ENCODE assay signal across 18 cellular contexts in the genomic region with DNA sequence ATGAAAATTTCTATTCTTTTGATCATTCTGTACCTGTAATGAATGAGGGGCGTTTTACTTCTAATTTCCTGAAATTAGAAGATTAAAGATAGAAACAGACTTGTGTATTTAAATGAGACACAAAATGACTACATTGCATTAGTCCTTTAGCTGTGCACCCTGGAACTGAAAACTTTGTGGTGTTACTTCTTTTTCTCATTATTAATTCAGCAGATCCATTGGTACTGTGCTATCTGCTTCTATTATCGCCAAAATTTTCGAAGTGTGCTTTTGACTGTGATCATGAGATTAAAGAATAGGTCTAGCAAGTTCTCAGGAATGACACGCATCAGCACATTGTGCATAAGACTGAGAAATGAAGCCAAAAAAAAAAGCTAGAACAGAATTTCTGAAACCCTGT.
A peak's percentile ranks its signal among the peaks of the same experiment; 100 is the strongest.
DNase-seq lines count a peak whose midpoint lies in the region; ATAC-seq, FAIRE-seq and TF ChIP-seq lines count a peak whose summit lies in the region.
"Had no signal": no experiment of that assay in that cellular context is flagged by ENCODE, and none has a peak within 500 bp of the region (broad histone marks: within the 10 kb centered on the region; RNA-seq: fewer than 3 reads in every experiment).

No MANE protein-coding gene starts in this region.

- H3K4me3 Mint-ChIP-seq in activated CD4-positive, alpha-beta memory T cell treated with anti-CD3 and anti-CD28 coated beads for 36 hours, result no peak overlapping the region
- no peak overlapping the region for H3K4me3 Mint-ChIP-seq in natural killer cell treated with Interleukin-12 subunit alpha and Interleukin-12 subunit beta and Interleukin-15 and Interleukin-18, amount 100 ng/mL, for 72 hours
- H3K4me3 Mint-ChIP-seq: B cell; CD4-positive, alpha-beta memory T cell; IgD-negative memory B cell had no signal

- TF ChIP-seq CTCF in GM12865 (IDR thresholded peaks at IDR 0.05; ENCODE audit: insufficient read depth, low read depth, low read length, missing control alignments) (no peak), GM12878 (IDR thresholded peaks at IDR 0.05 in 2 of 3, conservative IDR thresholded peaks at IDR 0.05 in 1 of 3; ENCODE audit: control insufficient read depth in 2 of 3, extremely low read depth in 1 of 3, insufficient read depth in 1 of 3, low read depth in 3 of 3, low read length in 3 of 3) (no peak)

- H3K79me2 ChIP-seq in GM12878 (ENCODE audit: control insufficient read depth, insufficient read depth, low read length), result no peaks in the 10 kb centered on the region

- no peaks in the 10 kb centered on the region for H3K36me3 ChIP-seq in GM12878 (ENCODE audit: control insufficient read depth in 2 of 2, insufficient read depth in 2 of 2, low read length in 1 of 2)

- H3K9me3 Mint-ChIP-seq in activated CD4-positive, alpha-beta memory T cell treated with anti-CD3 and anti-CD28 coated beads for 36 hours, result peaks cover 20% of the 10 kb centered on the region
- H3K9me3 Mint-ChIP-seq in natural killer cell treated with Interleukin-12 subunit alpha and Interleukin-12 subunit beta and Interleukin-15 and Interleukin-18, amount 100 ng/mL, for 72 hours, result peaks cover 8% of the 10 kb centered on the region

- WGBS in GM12878 (ENCODE audit: insufficient coverage, insufficient replicate concordance, low lambda C conversion rate, missing lambda C conversion rate), result 15% methylated on average over 4 of the region's 4 CpGs

- H3K4me1 ChIP-seq in GM12878 (ENCODE audit: control insufficient read depth, insufficient read depth, low read length), result no peaks in the 10 kb centered on the region

- RAD21 ChIA-PET in GM12878 (lab: Charles Lee; ENCODE audit: unreplicated experiment), result no interaction called here

- in situ Hi-C loops in GM12878 (cut with MboI), result no loop called here

- H2AFZ ChIP-seq in GM12878 (ENCODE audit: control insufficient read depth, low read depth, low read length), result no peak overlapping the region
- H2AFZ ChIP-seq: GM23248 had no signal

- no peak for TF ChIP-seq RAD21 in GM12878 (IDR thresholded peaks at IDR 0.05; ENCODE audit: insufficient read depth, low read depth, low read length)

- H3K4me1 Mint-ChIP-seq in activated CD4-positive, alpha-beta memory T cell treated with anti-CD3 and anti-CD28 coated beads for 36 hours (ENCODE audit: low read depth), result no peaks in the 10 kb centered on the region
- no peaks in the 10 kb centered on the region for H3K4me1 Mint-ChIP-seq in natural killer cell treated with Interleukin-12 subunit alpha and Interleukin-12 subunit beta and Interleukin-15 and Interleukin-18, amount 100 ng/mL, for 72 hours (ENCODE audit: low read depth in 2 of 2)
- H3K4me1 Mint-ChIP-seq: B cell; CD4-positive, alpha-beta memory T cell; IgD-negative memory B cell had no signal

- POLR2A ChIA-PET in GM12878 (lab: Charles Lee), result no interaction called here
- POLR2A ChIA-PET in activated CD4-positive, alpha-beta memory T cell treated with anti-CD3 and anti-CD28 coated beads for 36 hours (lab: Charles Lee), result no interaction called here

- ATAC-seq in GM18870 (IDR thresholded peaks at IDR 0.05; ENCODE audit: unreplicated experiment), result peak; percentile 73
- peak; percentile 63 for ATAC-seq in HG03025 (IDR thresholded peaks at IDR 0.05; ENCODE audit: low FRiP score, unreplicated experiment)
- 0 out of 3 replicates have a peak, but pooled peaks have one; percentile 19 for ATAC-seq in GM12878
- ATAC-seq in HG02623 (IDR thresholded peaks at IDR 0.05; ENCODE audit: unreplicated experiment), result no peak
- no peak for ATAC-seq in natural killer cell treated with Interleukin-12 subunit alpha and Interleukin-12 subunit beta and Interleukin-15 and Interleukin-18, amount 100 ng/mL, for 72 hours
- ATAC-seq: HCT116 had no signal

- no peaks in the 10 kb centered on the region for H3K27me3 Mint-ChIP-seq in activated CD4-positive, alpha-beta memory T cell treated with anti-CD3 and anti-CD28 coated beads for 36 hours
- no peaks in the 10 kb centered on the region for H3K27me3 Mint-ChIP-seq in natural killer cell treated with Interleukin-12 subunit alpha and Interleukin-12 subunit beta and Interleukin-15 and Interleukin-18, amount 100 ng/mL, for 72 hours
- H3K27me3 Mint-ChIP-seq: B cell; CD4-positive, alpha-beta memory T cell; IgD-negative memory B cell had no signal

- CTCF ChIA-PET in GM12878 (lab: Yijun Ruan, JAX), result no interaction called here
- CTCF ChIA-PET in activated CD4-positive, alpha-beta memory T cell treated with anti-CD3 and anti-CD28 coated beads for 36 hours (lab: Charles Lee), result no interaction called here

- no peak overlapping the region for H3K27ac Mint-ChIP-seq in activated CD4-positive, alpha-beta memory T cell treated with anti-CD3 and anti-CD28 coated beads for 36 hours
- no peak overlapping the region for H3K27ac Mint-ChIP-seq in natural killer cell treated with Interleukin-12 subunit alpha and Interleukin-12 subunit beta and Interleukin-15 and Interleukin-18, amount 100 ng/mL, for 72 hours
- H3K27ac Mint-ChIP-seq: B cell; CD4-positive, alpha-beta memory T cell; IgD-negative memory B cell had no signal

- no peaks in the 10 kb centered on the region for H4K20me1 ChIP-seq in GM12878 (ENCODE audit: control insufficient read depth, insufficient read depth)

- no TSS peak for BruUV-seq in GM12878 (replicated peaks; lab: Mats Ljungman, UMichigan)

- TF ChIP-seq EP300 in GM12878 (IDR thresholded peaks at IDR 0.05; ENCODE audit: borderline replicate concordance in 1 of 2, control insufficient read depth in 1 of 2, low read depth in 2 of 2, low read length in 2 of 2), result no peak

- intact Hi-C loops in GM12878 (cut with micrococcal nuclease; ENCODE audit: unreplicated experiment), result no loop called here
- intact Hi-C loops in activated CD4-positive, alpha-beta memory T cell treated with anti-CD3 and anti-CD28 coated beads for 36 hours (cut with micrococcal nuclease), result no loop called here

- no peak overlapping the region for H3K4me2 ChIP-seq in GM12878 (ENCODE audit: control insufficient read depth, insufficient read depth)

- SMC1A ChIA-PET in GM12878 (lab: Charles Lee; ENCODE audit: uncharacterized antibody, unreplicated experiment), result interaction anchor here (0.7 to 1.1 kb wide), 2 partner anchors 20 to 306 kb away, joined by 3 to 4 read pairs; no protein-coding TSS in a partner anchor

- H3K27me3 ChIP-seq in GM12878 (replicated peaks in 1 of 2; ENCODE audit: control insufficient read depth in 2 of 2, insufficient read depth in 2 of 2, low read length in 1 of 2), result no peaks in the 10 kb centered on the region

- H3K4me3 ChIP-seq in GM12865 (ENCODE audit: low read depth, low read length) (no peak overlapping the region), GM12878 (no peak overlapping the region)
- H3K4me3 ChIP-seq: GM23248 had no signal

- TF ChIP-seq POLR2A in GM12878 (IDR thresholded peaks at IDR 0.05; ENCODE audit: low read depth, low read length), result no peak

- no peak overlapping the region for H3K9ac ChIP-seq in GM12878 (ENCODE audit: control insufficient read depth, insufficient read depth, low read length)
- H3K9ac ChIP-seq: GM23248 had no signal

- peak; percentile 11 for DNase-seq in GM12865 (ENCODE audit: low read depth)
- no peak for DNase-seq in GM12878 (ENCODE audit: low read depth, low spot score)
- DNase-seq in activated CD4-positive, alpha-beta memory T cell treated with anti-CD3 and anti-CD28 coated beads for 36 hours, result no peak
- no peak for DNase-seq in natural killer cell treated with Interleukin-12 subunit alpha and Interleukin-12 subunit beta and Interleukin-15 and Interleukin-18, amount 100 ng/mL, for 72 hours (ENCODE audit: low spot score)
- DNase-seq: ACHN; C1 segment of cervical spinal cord; CD4-positive, alpha-beta memory T cell; GF-D8; GM23248; KG1 had no signal

- peak; percentile 72 for FAIRE-seq in GM12878 (lab: Jason Lieb, UNC)
- FAIRE-seq: GM12892, H54 had no signal

- H3K9me3 ChIP-seq in GM12878 (replicated peaks; ENCODE audit: control insufficient read depth, insufficient read depth, low read length), result no peaks in the 10 kb centered on the region; the same call in 2 of the 3 replicates

- no peaks in the 10 kb centered on the region for H3K36me3 Mint-ChIP-seq in activated CD4-positive, alpha-beta memory T cell treated with anti-CD3 and anti-CD28 coated beads for 36 hours
- H3K36me3 Mint-ChIP-seq in natural killer cell treated with Interleukin-12 subunit alpha and Interleukin-12 subunit beta and Interleukin-15 and Interleukin-18, amount 100 ng/mL, for 72 hours, result no peaks in the 10 kb centered on the region
- H3K36me3 Mint-ChIP-seq: CD4-positive, alpha-beta memory T cell; IgD-negative memory B cell had no signal

- H3K27ac ChIP-seq in GM12878 (ENCODE audit: control insufficient read depth, insufficient read depth), result no peak overlapping the region
- H3K27ac ChIP-seq: GM23248 had no signal

TF ChIP-seq in GM12878, 131 proteins besides CTCF, POLR2A, EP300 and RAD21:
- peak; percentile 46; the same call in 1 of the 2 replicates for TF ChIP-seq MTA2 (IDR thresholded peaks at IDR 0.05; ENCODE audit: low read depth)
- no peak for TF ChIP-seq BRCA1 (IDR thresholded peaks at IDR 0.05; ENCODE audit: low read depth, low read length)

Comparison
In these comparisons a context has a peak if more than half of its experiments do, and no peak if none do; other contexts are left out.
1. ATAC-seq: peak in GM18870 (single experiment), HG03025 (single experiment) and GM12878 (single experiment); none in HG02623 (single experiment) and natural killer cell treated with Interleukin-12 subunit alpha and Interleukin-12 subunit beta and Interleukin-15 and Interleukin-18, amount 100 ng/mL, for 72 hours (0 of 2).